19 cellular contexts compared by ENCODE assay signal in genomic region chr5:67235399-67236110, GRCh38. TPM values are rescaled to one million over a fixed set of nuclear protein-coding genes. Genes with fewer than 3 reads are reported as not detected.
DNase-seq lines count a peak whose midpoint lies in the region; ATAC-seq, FAIRE-seq and TF ChIP-seq lines count a peak whose summit lies in the region.
"Had no signal": no experiment of that assay in that cellular context is flagged by ENCODE, and none has a peak within 500 bp of the region (broad histone marks: within the 10 kb centered on the region; RNA-seq: fewer than 3 reads in every experiment).

No MANE protein-coding gene starts in this region.

- WGBS in psoas muscle, 3 donors: 87 to 88% (median 88%) methylated on average over 12 of the region's 12 CpGs

- H3K9ac ChIP-seq in BLaER1: no peak overlapping the region

- no peaks in the 10 kb centered on the region for H3K27me3 ChIP-seq in BLaER1
- no peaks in the 10 kb centered on the region for H3K27me3 ChIP-seq in RWPE2 (ENCODE audit: insufficient read depth, poor library complexity, severe bottlenecking)
- H3K27me3 ChIP-seq in psoas muscle (ENCODE audit: insufficient read depth in 3 of 3, low read length in 2 of 3): no peaks in the 10 kb centered on the region

- H3K4me1 ChIP-seq in BLaER1 (peaks cover 9% of the 10 kb centered on the region), RWPE2 (ENCODE audit: insufficient read depth, poor library complexity, severe bottlenecking) (peaks cover 29% of the 10 kb centered on the region), psoas muscle (no peaks in the 10 kb centered on the region)

- no peak overlapping the region for H3K4me3 ChIP-seq in BLaER1
- H3K4me3 ChIP-seq in RWPE2 (ENCODE audit: severe bottlenecking): no peak overlapping the region
- no peak overlapping the region for H3K4me3 ChIP-seq in psoas muscle

- DNase-seq in RWPE2 (ENCODE audit: low spot score) (no peak), left lobe of liver (ENCODE audit: low spot score) (peak; percentile 60), psoas muscle (no peak), frontal cortex (ENCODE audit: low spot score in 2 of 2) (no peak)
- no peak for DNase-seq in activated CD8-positive, alpha-beta memory T cell treated with anti-CD3 and anti-CD28 coated beads for 24 hours
- no peak for DNase-seq in activated CD4-positive, alpha-beta T cell treated with anti-CD3 and anti-CD28 coated beads for 1 hour
- DNase-seq: activated CD8-positive, alpha-beta T cell treated with anti-CD3 and anti-CD28 coated beads for 36 hours; central memory CD4-positive, alpha-beta T cell; effector CD8-positive, alpha-beta T cell; natural killer cell; NCI-H187; SHP77; stimulated activated naive CD8-positive, alpha-beta T cell treated with anti-CD3 and anti-CD28 coated beads, Interleukin-15, amount 100 ng/mL, for 72 hours; T-helper 1 cell; WERI-Rb-1 had no signal

- H3K4me2 ChIP-seq in BLaER1: 0 out of 2 replicates have a peak overlapping the region, but pooled peaks have one; percentile 18

- TF ChIP-seq CTCF in RWPE2 (IDR thresholded peaks at IDR 0.05; ENCODE audit: poor library complexity, severe bottlenecking) (no peak), psoas muscle (IDR thresholded peaks at IDR 0.05) (no peak)

- H3K27ac ChIP-seq in BLaER1: no peak overlapping the region
- H3K27ac ChIP-seq in RWPE2 (ENCODE audit: poor library complexity, severe bottlenecking): peak overlapping the region; percentile 53
- peak overlapping the region; percentile 37 for H3K27ac ChIP-seq in psoas muscle
- H3K27ac ChIP-seq: WERI-Rb-1 had no signal

- intact Hi-C loops in psoas muscle (cut with DNase I): no loop called here

- H3K9me3 ChIP-seq in BLaER1 (no peaks in the 10 kb centered on the region), RWPE2 (ENCODE audit: severe bottlenecking) (no peaks in the 10 kb centered on the region), psoas muscle (no peaks in the 10 kb centered on the region)

- H3K36me3 ChIP-seq in BLaER1 (no peaks in the 10 kb centered on the region), RWPE2 (ENCODE audit: low read depth) (no peaks in the 10 kb centered on the region), psoas muscle (ENCODE audit: insufficient read depth in 1 of 2, low read depth in 1 of 2) (no peaks in the 10 kb centered on the region)
- H3K36me3 ChIP-seq: WERI-Rb-1 had no signal

- no peak for FAIRE-seq in frontal cortex (lab: Jason Lieb, UNC)

- H4K20me1 ChIP-seq in BLaER1: no peaks in the 10 kb centered on the region

- ATAC-seq in RWPE2 (ENCODE audit: low read depth) (no peak), left lobe of liver (peak; percentile 80), psoas muscle (no peak), GM18519 (IDR thresholded peaks at IDR 0.05; ENCODE audit: low FRiP score, unreplicated experiment) (no peak)
- ATAC-seq: activated CD8-positive, alpha-beta T cell treated with anti-CD3 and anti-CD28 coated beads for 36 hours; natural killer cell; stimulated activated naive CD8-positive, alpha-beta T cell treated with anti-CD3 and anti-CD28 coated beads, Interleukin-15, amount 100 ng/mL, for 72 hours had no signal

RNA-seq across cellular contexts. Expression of gene CD180, which starts 39.0 kb away (rescaled TPM):
- total RNA-seq in left lobe of liver: 0.38 TPM
- under 1 TPM; 0.24 to 0.74 (median 0.55) TPM for total RNA-seq in psoas muscle
- polyA plus RNA-seq in psoas muscle: under 1 TPM; 0.06 to 0.10 (median 0.06) TPM
- 0.41 TPM for total RNA-seq in frontal cortex
- total RNA-seq: activated CD8-positive, alpha-beta T cell treated with anti-CD3 and anti-CD28 coated beads for 36 hours; G401; HFFc6 had no signal
